26 cellular contexts compared by ENCODE assay signal in genomic region chr1:113788802-113789201, GRCh38. TPM values are rescaled to one million over a fixed set of nuclear protein-coding genes. Genes with fewer than 3 reads are reported as not detected.
DNase-seq lines count a peak whose midpoint lies in the region; ATAC-seq, FAIRE-seq and TF ChIP-seq lines count a peak whose summit lies in the region.
"Had no signal": no experiment of that assay in that cellular context is flagged by ENCODE, and none has a peak within 500 bp of the region (broad histone marks: within the 10 kb centered on the region; RNA-seq: fewer than 3 reads in every experiment).

No MANE protein-coding gene starts in this region.

- CTCF ChIA-PET in T-cell (lab: Charles Lee), result interaction anchor here (0.6 to 1.5 kb wide), 3 partner anchors 13 to 131 kb away, joined by 3 to 5 read pairs (median 4); partner anchors contain the start of gene RSBN1 (in 1 of the 2)
- CTCF ChIA-PET in H1 (lab: Charles Lee; ENCODE audit: partially characterized antibody), result interaction anchor here (1.0 kb wide), 1 partner anchor 46 kb away, joined by 4 read pairs; no protein-coding TSS in a partner anchor

- no peak overlapping the region for H2BK5ac ChIP-seq in H1 (ENCODE audit: low read depth, low read length)

- TF ChIP-seq RAD21 in H1 (IDR thresholded peaks at IDR 0.05 in 1 of 2, conservative IDR thresholded peaks at IDR 0.05 in 1 of 2; ENCODE audit: low read depth in 2 of 2, low read length in 2 of 2), result no peak; a peak in 1 of 4 replicates

- H3K4me1 ChIP-seq in H1 (replicated peaks in 1 of 4; ENCODE audit: control insufficient read depth in 3 of 4, insufficient read depth in 4 of 4, low read length in 3 of 4) (peaks cover 0 to 3% (median 0%) of the 10 kb centered on the region in 4 experiments; a peak in 2 of 7 replicates), vagina (peaks cover 29% of the 10 kb centered on the region), heart left ventricle (peaks cover 0 to 55% (median 27%) of the 10 kb centered on the region in 12 donors)

- H3K18ac ChIP-seq in H1 (ENCODE audit: extremely low read depth, low read length), result no peak overlapping the region

- H3K4me3 ChIP-seq in H1 (ENCODE audit: extremely low read depth in 1 of 4, insufficient read depth in 2 of 4, low read depth in 3 of 4, low read length in 4 of 4), result no peak overlapping the region
- no peak overlapping the region for H3K4me3 ChIP-seq in vagina
- no peak overlapping the region for H3K4me3 ChIP-seq in heart left ventricle
- H3K4me3 ChIP-seq: BLaER1, SK-N-MC had no signal

- intact Hi-C loops in natural killer cell (cut with micrococcal nuclease), result no loop called here
- intact Hi-C loops in vagina (cut with DNase I), result no loop called here
- intact Hi-C loops in heart left ventricle (cut with DNase I), result no loop called here

- H3K27me3 ChIP-seq in H1 (replicated peaks in 1 of 4; ENCODE audit: control insufficient read depth in 3 of 4, extremely low read depth in 1 of 4, insufficient read depth in 3 of 4, low read length in 3 of 4) (no peaks in the 10 kb centered on the region), vagina (no peaks in the 10 kb centered on the region), heart left ventricle (no peaks in the 10 kb centered on the region)
- H3K27me3 ChIP-seq: BLaER1 had no signal

- peak overlapping the region; percentile 20 to 68 for H3K27ac Mint-ChIP-seq in natural killer cell
- peak overlapping the region in 1 of 2 donors; percentile 38 for H3K27ac Mint-ChIP-seq in natural killer cell treated with Interleukin-12 subunit alpha and Interleukin-12 subunit beta and Interleukin-15 and Interleukin-18, amount 100 ng/mL, for 72 hours
- H3K27ac Mint-ChIP-seq in T-cell, result peak overlapping the region; percentile 63 to 71
- H3K27ac Mint-ChIP-seq in osteocyte (ENCODE audit: unreplicated experiment), result no peak overlapping the region

- no peak overlapping the region for H3K4ac ChIP-seq in H1 (replicated peaks; ENCODE audit: insufficient read length, low read depth, low read length)

- TF ChIP-seq CTCF in natural killer cell (IDR thresholded peaks at IDR 0.05) (no peak), H1 (IDR thresholded peaks at IDR 0.05; ENCODE audit: control extremely low read depth in 1 of 3, insufficient read depth in 1 of 3, low read depth in 1 of 3, low read length in 3 of 3) (no peak), vagina (IDR thresholded peaks at IDR 0.05) (no peak), osteocyte (IDR thresholded peaks at IDR 0.05) (no peak), heart left ventricle (IDR thresholded peaks at IDR 0.05) (no peak)

- no peak overlapping the region for H3K4me3 Mint-ChIP-seq in natural killer cell
- no peak overlapping the region for H3K4me3 Mint-ChIP-seq in natural killer cell treated with Interleukin-12 subunit alpha and Interleukin-12 subunit beta and Interleukin-15 and Interleukin-18, amount 100 ng/mL, for 72 hours
- no peak overlapping the region for H3K4me3 Mint-ChIP-seq in T-cell
- no peak overlapping the region for H3K4me3 Mint-ChIP-seq in osteocyte (ENCODE audit: unreplicated experiment)

- no peaks in the 10 kb centered on the region for H3K27me3 Mint-ChIP-seq in natural killer cell (ENCODE audit: low read depth in 2 of 2)
- no peaks in the 10 kb centered on the region for H3K27me3 Mint-ChIP-seq in natural killer cell treated with Interleukin-12 subunit alpha and Interleukin-12 subunit beta and Interleukin-15 and Interleukin-18, amount 100 ng/mL, for 72 hours
- no peaks in the 10 kb centered on the region for H3K27me3 Mint-ChIP-seq in T-cell
- H3K27me3 Mint-ChIP-seq in osteocyte (ENCODE audit: unreplicated experiment), result no peaks in the 10 kb centered on the region

- POLR2A ChIA-PET in T-cell (lab: Charles Lee) (interaction anchor here (0.6 kb wide), 2 partner anchors 397 to 1113 kb away, joined by 3 read pairs; no protein-coding TSS in a partner anchor), H1 (lab: Charles Lee; ENCODE audit: partially characterized antibody) (interaction anchor here (0.6 to 1.6 kb wide), 4 partner anchors 10 to 97 kb away, joined by 3 to 5 read pairs (median 3); partner anchors contain the start of gene PHTF1)

- DNase-seq in natural killer cell, result no peak
- DNase-seq in natural killer cell treated with Interleukin-12 subunit alpha and Interleukin-12 subunit beta and Interleukin-15 and Interleukin-18, amount 100 ng/mL, for 72 hours (ENCODE audit: low spot score), result no peak
- no peak for DNase-seq in T-cell
- no peak for DNase-seq in H1 (ENCODE audit: low read depth in 1 of 2, low spot score in 2 of 2)
- no peak for DNase-seq in stimulated activated CD8-positive, alpha-beta memory T cell treated with anti-CD3 and anti-CD28 coated beads, Interleukin-4, amount 100 ng/mL, for 48 hours
- no peak for DNase-seq in vagina (ENCODE audit: extremely low spot score in 2 of 2)
- no peak for DNase-seq in osteocyte (ENCODE audit: extremely low spot score, unreplicated experiment)
- DNase-seq in heart left ventricle, result no peak
- DNase-seq: DMS153, DND-41, Karpas-422, NCI-H1092 treated with DMSO at 0.1 percent for 48 hours, NCI-H1436, NCI-H187, NCI-H2081 treated with DMSO at 0.1 percent for 48 hours, NCI-H2171, NCI-H345, NCI-H510A treated with DMSO at 0.1 percent for 48 hours, NCI-H774, SIG-M5 had no signal

- no peak overlapping the region for H2AK5ac ChIP-seq in H1 (ENCODE audit: low read depth, low read length)

- no peaks in the 10 kb centered on the region for H3K79me1 ChIP-seq in H1 (ENCODE audit: low read depth, low read length)

- no peaks in the 10 kb centered on the region for H3K23me2 ChIP-seq in H1 (ENCODE audit: low read depth, low read length)

- H3K9ac ChIP-seq in H1 (replicated peaks in 1 of 4; ENCODE audit: extremely low read depth in 1 of 4, low read depth in 3 of 4, low read length in 3 of 4), result no peak overlapping the region
- H3K9ac ChIP-seq: BLaER1 had no signal

- H3K4me1 Mint-ChIP-seq in natural killer cell (peaks cover 43 to 64% of the 10 kb centered on the region in 2 donors), T-cell (peaks cover 75 to 87% (median 77%) of the 10 kb centered on the region in 3 donors), osteocyte (ENCODE audit: unreplicated experiment) (peaks cover 19% of the 10 kb centered on the region)
- peaks cover 38 to 59% of the 10 kb centered on the region in 2 donors for H3K4me1 Mint-ChIP-seq in natural killer cell treated with Interleukin-12 subunit alpha and Interleukin-12 subunit beta and Interleukin-15 and Interleukin-18, amount 100 ng/mL, for 72 hours (ENCODE audit: low read depth in 2 of 2)

- ATAC-seq in natural killer cell (no peak), T-cell (replicated peaks in 1 of 4) (no peak), heart left ventricle (no peak)
- ATAC-seq in natural killer cell treated with Interleukin-12 subunit alpha and Interleukin-12 subunit beta and Interleukin-15 and Interleukin-18, amount 100 ng/mL, for 72 hours, result no peak

- no peak for FAIRE-seq in H1 (lab: Jason Lieb, UNC)
- FAIRE-seq: A204.1, GM12892, HTR-8/SVneo, RCC 7860 had no signal

- 84% methylated on average over 3 of the region's 3 CpGs; no CpG with 5 or more reads in 1 of the 2 experiments for WGBS in H1 (ENCODE audit: extremely low coverage in 1 of 2, insufficient coverage in 1 of 2, insufficient read length in 1 of 2, insufficient replicate concordance in 2 of 2, low coverage in 1 of 2, low lambda C conversion rate in 2 of 2, missing lambda C conversion rate in 1 of 2), 2 experiments
- 93 to 97% (median 95%) methylated on average over 3 of the region's 3 CpGs for WGBS in heart left ventricle, 4 donors

- H2BK12ac ChIP-seq in H1 (ENCODE audit: low read depth, low read length), result no peak overlapping the region

- H3K9me3 ChIP-seq in H1 (ENCODE audit: insufficient read depth in 2 of 2, low read depth in 1 of 2, low read length in 1 of 2) (no peaks in the 10 kb centered on the region), vagina (no peaks in the 10 kb centered on the region), heart left ventricle (no peaks in the 10 kb centered on the region)

- H3K14ac ChIP-seq in H1 (ENCODE audit: insufficient read length), result no peak overlapping the region

- no peak overlapping the region for H4K91ac ChIP-seq in H1 (replicated peaks; ENCODE audit: insufficient read length, low read length)

- H3K56ac ChIP-seq in H1 (replicated peaks; ENCODE audit: insufficient read length, low read depth, low read length), result no peak overlapping the region

- no peak for TF ChIP-seq POLR2A in H1 (IDR thresholded peaks at IDR 0.05; ENCODE audit: control extremely low read depth in 1 of 2, low read depth in 2 of 2, low read length in 2 of 2)
- TF ChIP-seq POLR2A in vagina (IDR thresholded peaks at IDR 0.05), result no peak
- TF ChIP-seq POLR2A in heart left ventricle (IDR thresholded peaks at IDR 0.05), result no peak

- H2BK20ac ChIP-seq in H1 (ENCODE audit: low read length), result no peak overlapping the region

- H4K5ac ChIP-seq in H1 (ENCODE audit: insufficient read length, low read depth, low read length), result no peak overlapping the region

- peaks cover 2 to 12% of the 10 kb centered on the region in 2 experiments for H4K20me1 ChIP-seq in H1 (replicated peaks in 1 of 2; ENCODE audit: control insufficient read depth in 1 of 2, insufficient read depth in 2 of 2, low read length in 2 of 2)

- no peak overlapping the region for H3K4me2 ChIP-seq in H1 (ENCODE audit: insufficient read depth in 1 of 2, low read depth in 2 of 2, low read length in 2 of 2)
- H3K4me2 ChIP-seq: BLaER1 had no signal

- no peak overlapping the region for H2BK120ac ChIP-seq in H1 (replicated peaks; ENCODE audit: low read depth, low read length)

- H3K23ac ChIP-seq in H1 (ENCODE audit: insufficient read length), result no peak overlapping the region

- H2BK15ac ChIP-seq in H1 (ENCODE audit: low read length), result no peak overlapping the region

- H3K36me3 ChIP-seq in H1 (ENCODE audit: control insufficient read depth in 2 of 4, insufficient read depth in 4 of 4, low read length in 3 of 4) (no peaks in the 10 kb centered on the region; a peak in 4 of 8 replicates), vagina (no peaks in the 10 kb centered on the region), heart left ventricle (peaks cover 0 to 16% (median 0%) of the 10 kb centered on the region in 9 donors)

- no peaks in the 10 kb centered on the region for H3K9me3 Mint-ChIP-seq in natural killer cell
- H3K9me3 Mint-ChIP-seq in natural killer cell treated with Interleukin-12 subunit alpha and Interleukin-12 subunit beta and Interleukin-15 and Interleukin-18, amount 100 ng/mL, for 72 hours, result no peaks in the 10 kb centered on the region
- H3K9me3 Mint-ChIP-seq in T-cell, result no peaks in the 10 kb centered on the region
- no peaks in the 10 kb centered on the region for H3K9me3 Mint-ChIP-seq in osteocyte (ENCODE audit: unreplicated experiment)

- no peak overlapping the region for H4K8ac ChIP-seq in H1 (ENCODE audit: extremely low read depth, insufficient read depth, low read length)

- H3K79me2 ChIP-seq in H1 (ENCODE audit: control insufficient read depth in 1 of 2, insufficient read depth in 2 of 2, low read length in 2 of 2), result peaks cover 0 to 29% of the 10 kb centered on the region in 2 experiments; a peak in 2 of 4 replicates

- no peak overlapping the region for H2AFZ ChIP-seq in H1 (ENCODE audit: low read length)

- H3K36me3 Mint-ChIP-seq in natural killer cell, result no peaks in the 10 kb centered on the region
- H3K36me3 Mint-ChIP-seq in natural killer cell treated with Interleukin-12 subunit alpha and Interleukin-12 subunit beta and Interleukin-15 and Interleukin-18, amount 100 ng/mL, for 72 hours, result peaks cover 10% of the 10 kb centered on the region
- peaks cover 33% of the 10 kb centered on the region for H3K36me3 Mint-ChIP-seq in T-cell
- H3K36me3 Mint-ChIP-seq in osteocyte (ENCODE audit: unreplicated experiment), result peaks cover 19% of the 10 kb centered on the region

- TF ChIP-seq EP300 in H1 (IDR thresholded peaks at IDR 0.05; ENCODE audit: borderline replicate concordance in 1 of 2, low read depth in 2 of 2, low read length in 2 of 2), result no peak

- no peak overlapping the region for H3K27ac ChIP-seq in H1 (ENCODE audit: low read depth, low read length)
- H3K27ac ChIP-seq in vagina, result no peak overlapping the region
- H3K27ac ChIP-seq in heart left ventricle, result no peak overlapping the region
- H3K27ac ChIP-seq: BLaER1, SK-N-MC had no signal

RNA-seq across cellular contexts. Expression of gene RSBN1, which starts 23.5 kb away (rescaled TPM):
- 10 to 100 TPM; 30.1 to 37.9 (median 36.5) TPM for total RNA-seq in natural killer cell
- 10 to 100 TPM; 18.7 to 27.7 TPM for total RNA-seq in natural killer cell treated with Interleukin-12 subunit alpha and Interleukin-12 subunit beta and Interleukin-15 and Interleukin-18, amount 100 ng/mL, for 72 hours
- 10 to 100 TPM; 43.9 to 49.9 (median 45.1) TPM for total RNA-seq in T-cell
- total RNA-seq in H1 (2021; fragmentation: NEBNext Ultra II Directional; extraction: Animal tissue kit (Norgen Biotek cat#: 25700)), result 16.4 and 17.6 TPM in 2 replicates
- polyA plus RNA-seq in H1 (2011; rRNA removed), result 3.9 and 4.2 TPM in 2 replicates
- 5.4 TPM for polyA plus RNA-seq in H1 (2011; cell fraction: cytosol; rRNA removed)
- 4.5 TPM for polyA plus RNA-seq in H1 (2011; cell fraction: nucleus; rRNA removed)
- polyA plus RNA-seq in H1 (2012, experiment 1 of 2), result 7.9 to 10.1 TPM (median 8.4 TPM) in 4 replicates
- 1.5 TPM for polyA plus RNA-seq in H1 (2012, experiment 2 of 2)
- 7.0 TPM for polyA plus RNA-seq in H1 (2013, experiment 1 of 2)
- 7.2 TPM for polyA plus RNA-seq in H1 (2013, experiment 2 of 2)
- polyA minus RNA-seq in H1 (2011; rRNA and poly(A)+ RNA removed), result 33.8 and 40.8 TPM in 2 replicates
- 16.1 TPM for polyA minus RNA-seq in H1 (2011; cell fraction: cytosol; rRNA and poly(A)+ RNA removed)
- 13.9 TPM for polyA minus RNA-seq in H1 (2011; cell fraction: nucleus; rRNA and poly(A)+ RNA removed)
- 24.1 TPM for total RNA-seq in vagina
- 15.2 and 17.0 TPM in 2 replicates for total RNA-seq in osteocyte
- total RNA-seq in heart left ventricle, result 10 to 100 TPM in 5 of 9 donors, 1 to 10 TPM in 4; 7.8 to 17.8 (median 10.6) TPM
- 1 to 10 TPM; 2.5 to 3.7 TPM for polyA plus RNA-seq in heart left ventricle

RNA-seq across cellular contexts. Expression of gene PHTF1, which starts 29.5 kb away (rescaled TPM):
- 10 to 100 TPM; 37.1 to 40.7 (median 40.6) TPM for total RNA-seq in natural killer cell
- 10 to 100 TPM; 29.0 to 44.0 TPM for total RNA-seq in natural killer cell treated with Interleukin-12 subunit alpha and Interleukin-12 subunit beta and Interleukin-15 and Interleukin-18, amount 100 ng/mL, for 72 hours
- 10 to 100 TPM in 2 of 5 donors, 1 to 10 TPM in 3; 5.9 to 10.5 (median 9.2) TPM for total RNA-seq in T-cell
- total RNA-seq in H1 (2021; fragmentation: NEBNext Ultra II Directional; extraction: Animal tissue kit (Norgen Biotek cat#: 25700)), result 26.9 and 27.7 TPM in 2 replicates
- polyA plus RNA-seq in H1 (2011; rRNA removed), result 6.5 and 9.1 TPM in 2 replicates
- polyA plus RNA-seq in H1 (2011; cell fraction: cytosol; rRNA removed), result 12.2 TPM
- 11.2 TPM for polyA plus RNA-seq in H1 (2011; cell fraction: nucleus; rRNA removed)
- polyA plus RNA-seq in H1 (2012, experiment 1 of 2), result 19.8 to 23.4 TPM (median 20.1 TPM) in 4 replicates
- 3.7 TPM for polyA plus RNA-seq in H1 (2012, experiment 2 of 2)
- polyA plus RNA-seq in H1 (2013, experiment 1 of 2), result 23.7 TPM
- polyA plus RNA-seq in H1 (2013, experiment 2 of 2), result 25.7 TPM
- polyA minus RNA-seq in H1 (2011; rRNA and poly(A)+ RNA removed), result 13.0 and 14.2 TPM in 2 replicates
- polyA minus RNA-seq in H1 (2011; cell fraction: cytosol; rRNA and poly(A)+ RNA removed), result 12.0 TPM
- polyA minus RNA-seq in H1 (2011; cell fraction: nucleus; rRNA and poly(A)+ RNA removed), result 33.8 TPM
- total RNA-seq in vagina, result 4.7 TPM
- total RNA-seq in osteocyte, result 25.8 and 30.4 TPM in 2 replicates
- 10 to 100 TPM in 8 of 9 donors, 1 to 10 TPM in 1; 5.5 to 19.7 (median 11.9) TPM for total RNA-seq in heart left ventricle
- 10 to 100 TPM in 1 of 2 donors, 1 to 10 TPM in 1; 3.2 to 13.6 TPM for polyA plus RNA-seq in heart left ventricle
